ENCODE assay signal across 8 cellular contexts in genomic region chr6:144151010-144151727, GRCh38. TPM values are rescaled to one million over a fixed set of nuclear protein-coding genes. Genes with fewer than 3 reads are reported as not detected.
DNase-seq lines count a peak whose midpoint lies in the region; ATAC-seq and TF ChIP-seq lines count a peak whose summit lies in the region.

No MANE protein-coding gene starts in this region.

- intact Hi-C loops in right lobe of liver (cut with DNase I), result no loop called here

- 2% methylated on average over 15 of the region's 15 CpGs for WGBS in right lobe of liver (ENCODE audit: insufficient coverage, low coverage, low lambda C conversion rate, missing lambda C conversion rate)

- no peaks in the 10 kb centered on the region for H3K36me3 Mint-ChIP-seq in brain

- peaks cover 0 to 4% (median 3%) of the 10 kb centered on the region in 5 experiments for H3K9me3 Mint-ChIP-seq in brain

- no peaks in the 10 kb centered on the region for H3K36me3 ChIP-seq in right lobe of liver

- peak; percentile 78 for TF ChIP-seq POLR2A in right lobe of liver (IDR thresholded peaks at IDR 0.05)

- peaks cover 11% of the 10 kb centered on the region for H3K4me1 Mint-ChIP-seq in brain

- no peak overlapping the region for H3K27ac Mint-ChIP-seq in brain

- peaks cover 73% of the 10 kb centered on the region for H3K27me3 Mint-ChIP-seq in brain

- DNase-seq in ACHN (peak; percentile 21), T-helper 9 cell (peak; percentile 17), right lobe of liver (peak in 2 of 3 donors; percentile 31 to 58), GOT3 (lab: John Stamatoyannopoulos, UW) (no peak)
- peak; percentile 33 for DNase-seq in stimulated activated CD8-positive, alpha-beta memory T cell treated with anti-CD3 and anti-CD28 coated beads, Interleukin-12 subunit alpha, Interleukin-12 subunit beta, amount 100 ng/mL, for 1 hour (ENCODE audit: low read depth)

- H3K27ac ChIP-seq in right lobe of liver, result peak overlapping the region; percentile 68 to 78 (median 74)

- TF ChIP-seq CTCF in brain (conservative IDR thresholded peaks at IDR 0.05) (no peak), right lobe of liver (IDR thresholded peaks at IDR 0.05) (no peak)

- in situ Hi-C loops in ACHN (cut with HindIII; ENCODE audit: low pct_ligation_motif_present, low pct_unique_long_range_greater_than_20kb, low sequenced_read_pairs), result no loop called here

- peak overlapping the region; percentile 86 to 89 (median 86) for H3K4me3 Mint-ChIP-seq in brain

- H3K4me1 ChIP-seq in right lobe of liver, result peaks cover 0 to 10% (median 0%) of the 10 kb centered on the region in 4 donors

- H3K4me3 ChIP-seq in right lobe of liver, result peak overlapping the region; percentile 63 to 76 (median 73)

- H3K27me3 ChIP-seq in right lobe of liver, result no peaks in the 10 kb centered on the region

- H3K9me3 ChIP-seq in right lobe of liver, result no peaks in the 10 kb centered on the region

- ATAC-seq in GM19351 (IDR thresholded peaks at IDR 0.05; ENCODE audit: unreplicated experiment) (peak; percentile 56), HG03460 (IDR thresholded peaks at IDR 0.05; ENCODE audit: unreplicated experiment) (peak; percentile 64), right lobe of liver (peak; percentile 61 to 71 (median 68))

RNA-seq across cellular contexts. Expression of gene STX11, which starts 0.9 kb away (rescaled TPM):
- 0.44 TPM for polyA plus RNA-seq in brain (ENCODE audit: insufficient read depth, low read depth, low replicate concordance)
- 1 to 10 TPM in 5 of 6 experiments, under 1 TPM in 1; 0.86 to 7.4 (median 4.1) TPM for total RNA-seq in right lobe of liver

RNA-seq across cellular contexts. Expression of gene SF3B5, which starts 55.8 kb away (rescaled TPM):
- polyA plus RNA-seq in brain (ENCODE audit: insufficient read depth, low read depth, low replicate concordance), result 303 TPM
- total RNA-seq in right lobe of liver, result 100 to 1,000 TPM in 2 of 6 experiments, 10 to 100 TPM in 4; 59.2 to 206 (median 70.6) TPM
